ENCODE assay signal across 23 cellular contexts in genomic region chr16:81284995-81285600, GRCh38. TPM values are rescaled to one million over a fixed set of nuclear protein-coding genes. Genes with fewer than 3 reads are reported as not detected.
"Had no signal": no experiment of that assay in that cellular context is flagged by ENCODE, and none has a peak within 500 bp of the region (broad histone marks: within the 10 kb centered on the region; RNA-seq: fewer than 3 reads in every experiment).

No MANE protein-coding gene starts in this region.

- ATAC-seq: PC-3, Right ventricle myocardium inferior had no signal

- H3K4me1 Mint-ChIP-seq: IgD-negative memory B cell had no signal

- H3K9me3 ChIP-seq: MG63, Peyer's patch, SJCRH30 had no signal

- H3K4me1 ChIP-seq: Peyer's patch, SJCRH30 had no signal

- H3K9me3 Mint-ChIP-seq: IgD-negative memory B cell had no signal

- H3K27ac ChIP-seq: Peyer's patch, SJCRH30, SK-N-MC had no signal

- H3K27ac Mint-ChIP-seq: IgD-negative memory B cell had no signal

- DNase-seq: KBM-7, MG63, NCI-H1092 treated with DMSO at 0.1 percent for 48 hours, NCI-H1436, NCI-H187, NCI-H2029, NCI-H2081 treated with DMSO at 0.1 percent for 48 hours, NCI-H2171, NCI-H345, NCI-H446 treated with DMSO at 0.1 percent for 48 hours, NCI-H510A treated with DMSO at 0.1 percent for 48 hours, NCI-H526, PC-3, Peyer's patch, SHP77 treated with DMSO at 0.1 percent for 48 hours, SJCRH30 had no signal

- H3K27me3 Mint-ChIP-seq: IgD-negative memory B cell had no signal

- H3K4me3 ChIP-seq: MG63, Peyer's patch, SJCRH30, SK-N-MC had no signal

- H3K27me3 ChIP-seq: MG63, Peyer's patch, SJCRH30 had no signal

- H3K36me3 ChIP-seq: MG63, Peyer's patch, SJCRH30 had no signal

RNA-seq across cellular contexts. Expression of gene BCO1, which starts 46.6 kb away (rescaled TPM):
- total RNA-seq: LHCN-M2; OCI-LY7; PC-3; Right ventricle myocardium inferior; RPMI7951; SJCRH30; T-helper 1 cell treated with Interleukin-12 subunit alpha and Interleukin-12 subunit beta and Interleukin-4 antibody, amounts not matched to agents 30 ng/mL and 1 ng/mL, for 36 hours had no signal
- polyA plus RNA-seq: IgD-negative memory B cell had no signal
